In genomic region chr10:63236113-63236935, GRCh38 we compare ENCODE assay signal across 8 cellular contexts.
A peak's percentile ranks its signal among the peaks of the same experiment; 100 is the strongest.
DNase-seq lines count a peak whose midpoint lies in the region; ATAC-seq lines count a peak whose summit lies in the region.

No MANE protein-coding gene starts in this region.

- ATAC-seq in Right ventricle myocardium superior (ENCODE audit: poor library complexity) (peak; percentile 76), HG02852 (IDR thresholded peaks at IDR 0.05; ENCODE audit: unreplicated experiment) (peak; percentile 94)

- H3K9me3 ChIP-seq in mesodermal cell (ENCODE audit: control insufficient read depth, low read length): no peaks in the 10 kb centered on the region

- DNase-seq in Right ventricle myocardium superior: no peak
- no peak for DNase-seq in cardiac septum (ENCODE audit: low spot score)
- peak; percentile 56 for DNase-seq in NCI-H460 (ENCODE audit: extremely low read depth, low read depth)
- DNase-seq in T47D (ENCODE audit: low read depth in 1 of 2, low spot score in 1 of 2): peak; percentile 23 to 71
- DNase-seq in UCSD-AML1 (lab: John Stamatoyannopoulos, UW; ENCODE audit: unreplicated experiment): no peak
- DNase-seq in activated CD8-positive, alpha-beta memory T cell treated with anti-CD3 and anti-CD28 coated beads for 24 hours: no peak

- H3K27ac ChIP-seq in mesodermal cell (ENCODE audit: low read depth, low read length, severe bottlenecking): peak overlapping the region; percentile 51

- H3K4me1 ChIP-seq in mesodermal cell (ENCODE audit: control insufficient read depth, insufficient read depth, low read length, poor library complexity, severe bottlenecking): peaks cover 7% of the 10 kb centered on the region

- peaks cover 7% of the 10 kb centered on the region for H3K36me3 ChIP-seq in mesodermal cell (ENCODE audit: control insufficient read depth, insufficient read depth, low read length)

- no CpG with 5 or more reads among the region's 2 CpGs for WGBS in mesodermal cell (ENCODE audit: insufficient coverage in 2 of 2), 2 experiments

- intact Hi-C loops in Right ventricle myocardium superior (cut with DNase I) (no loop called here), cardiac septum (cut with DNase I) (no loop called here)

- in situ Hi-C loops in T47D (cut with HindIII; ENCODE audit: low pct_unique_long_range_greater_than_20kb, low sequenced_read_pairs): no loop called here

- no peak overlapping the region for H3K4me3 ChIP-seq in mesodermal cell (ENCODE audit: extremely low read depth, insufficient read depth, low read length, poor library complexity, severe bottlenecking)

Comparison
In these comparisons a context has a peak if more than half of its experiments do, and no peak if none do; other contexts are left out.
1. DNase-seq: peak in NCI-H460 (single experiment) and T47D (2 of 2); none in Right ventricle myocardium superior (single experiment), cardiac septum (single experiment), UCSD-AML1 (single experiment) and activated CD8-positive, alpha-beta memory T cell treated with anti-CD3 and anti-CD28 coated beads for 24 hours (single experiment).